In genomic region chr19:48588670-48589399, GRCh38 we compare ENCODE assay signal across 1 cellular context.
TF ChIP-seq lines count a peak whose summit lies in the region.

No MANE protein-coding gene starts in this region.

TF ChIP-seq in IMR-90, 13 proteins besides CTCF, POLR2A, EP300 and RAD21:
- TF ChIP-seq FOS (IDR thresholded peaks at IDR 0.05; ENCODE audit: low read depth, low read length) (no peak), CEBPB (IDR thresholded peaks at IDR 0.05; ENCODE audit: low read depth, low read length) (peak; percentile 58), USF2 (IDR thresholded peaks at IDR 0.05; ENCODE audit: low read depth, low read length) (no peak), MXI1 (IDR thresholded peaks at IDR 0.05; ENCODE audit: borderline replicate concordance, low read depth, low read length) (0 out of 2 replicates have a peak, but pooled peaks have one; percentile 38), MAFK (IDR thresholded peaks at IDR 0.05; ENCODE audit: low read depth, low read length) (no peak), CHD1 (IDR thresholded peaks at IDR 0.05; ENCODE audit: low read depth, low read length) (no peak; the same call in 1 of the 2 replicates), RFX5 (IDR thresholded peaks at IDR 0.05; ENCODE audit: low read depth, low read length) (0 out of 2 replicates have a peak, but pooled peaks have one; percentile 25), SMC3 (IDR thresholded peaks at IDR 0.05; ENCODE audit: low read depth, low read length) (peak; percentile 72), RCOR1 (IDR thresholded peaks at IDR 0.05; ENCODE audit: insufficient replicate concordance, low read length) (no peak), NFE2L2 (IDR thresholded peaks at IDR 0.05; ENCODE audit: low read depth, low read length) (no peak), BHLHE40 (IDR thresholded peaks at IDR 0.05; ENCODE audit: low read depth, low read length) (no peak), MAZ (IDR thresholded peaks at IDR 0.05; ENCODE audit: borderline replicate concordance, low read depth, low read length) (peak; percentile 83)
- TF ChIP-seq, protein P1, sequence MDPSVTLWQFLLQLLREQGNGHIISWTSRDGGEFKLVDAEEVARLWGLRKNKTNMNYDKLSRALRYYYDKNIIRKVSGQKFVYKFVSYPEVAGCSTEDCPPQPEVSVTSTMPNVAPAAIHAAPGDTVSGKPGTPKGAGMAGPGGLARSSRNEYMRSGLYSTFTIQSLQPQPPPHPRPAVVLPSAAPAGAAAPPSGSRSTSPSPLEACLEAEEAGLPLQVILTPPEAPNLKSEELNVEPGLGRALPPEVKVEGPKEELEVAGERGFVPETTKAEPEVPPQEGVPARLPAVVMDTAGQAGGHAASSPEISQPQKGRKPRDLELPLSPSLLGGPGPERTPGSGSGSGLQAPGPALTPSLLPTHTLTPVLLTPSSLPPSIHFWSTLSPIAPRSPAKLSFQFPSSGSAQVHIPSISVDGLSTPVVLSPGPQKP (IDR thresholded peaks at IDR 0.05; ENCODE audit: borderline replicate concordance, low read depth, low read length), result no peak
